In genomic region chr1:61091455-61091854, GRCh38 we compare ENCODE assay signal across 19 cellular contexts. TPM values are rescaled to one million over a fixed set of nuclear protein-coding genes. Genes with fewer than 3 reads are reported as not detected.
DNase-seq lines count a peak whose midpoint lies in the region; ATAC-seq and TF ChIP-seq lines count a peak whose summit lies in the region.
"Had no signal": no experiment of that assay in that cellular context is flagged by ENCODE, and none has a peak within 500 bp of the region (broad histone marks: within the 10 kb centered on the region; RNA-seq: fewer than 3 reads in every experiment).

No MANE protein-coding gene starts in this region.

- no peak for TF ChIP-seq CTCF in ascending aorta (IDR thresholded peaks at IDR 0.05)
- no peak for TF ChIP-seq CTCF in breast epithelium (IDR thresholded peaks at IDR 0.05)

- peak overlapping the region; percentile 94 for H3K4me2 ChIP-seq in skeletal muscle satellite cell (ENCODE audit: low read length)
- H3K4me2 ChIP-seq: hepatocyte had no signal

- H3K36me3 ChIP-seq in ascending aorta (peaks cover 0 to 6% of the 10 kb centered on the region in 2 donors), skeletal muscle satellite cell (ENCODE audit: insufficient read depth, low read length) (no peaks in the 10 kb centered on the region), breast epithelium (no peaks in the 10 kb centered on the region)

- H3K27ac ChIP-seq in ascending aorta = peak overlapping the region; percentile 95 to 98
- H3K27ac ChIP-seq in breast epithelium = no peak overlapping the region
- H3K27ac ChIP-seq: C4-2B, GM23248, hepatocyte had no signal

- TF ChIP-seq POLR2A in breast epithelium (IDR thresholded peaks at IDR 0.05) = no peak

- H3K4me1 ChIP-seq in ascending aorta (peaks cover 0 to 20% of the 10 kb centered on the region in 2 donors), skeletal muscle satellite cell (ENCODE audit: control insufficient read depth, insufficient read depth, low read length) (peaks cover 73% of the 10 kb centered on the region), breast epithelium (no peaks in the 10 kb centered on the region)

- H3K9me3 ChIP-seq in ascending aorta = no peaks in the 10 kb centered on the region
- no peaks in the 10 kb centered on the region for H3K9me3 ChIP-seq in skeletal muscle satellite cell (replicated peaks; ENCODE audit: low read length)
- no peaks in the 10 kb centered on the region for H3K9me3 ChIP-seq in breast epithelium

- H3K27me3 ChIP-seq in ascending aorta (no peaks in the 10 kb centered on the region), skeletal muscle satellite cell (ENCODE audit: control insufficient read depth, insufficient read depth, low read length) (no peaks in the 10 kb centered on the region), breast epithelium (no peaks in the 10 kb centered on the region)
- H3K27me3 ChIP-seq: hepatocyte had no signal

- peak; percentile 52 for DNase-seq in OCI-M1 (lab: John Stamatoyannopoulos, UW)
- DNase-seq in ascending aorta (ENCODE audit: low spot score in 2 of 2) = no peak
- DNase-seq in left kidney (ENCODE audit: low read depth, low spot score) = peak; percentile 29
- DNase-seq in breast epithelium (ENCODE audit: low spot score in 2 of 2) = no peak
- DNase-seq in NCI-H1436 treated with DMSO at 0.1 percent for 48 hours (lab: John Stamatoyannopoulos, UW) = no peak
- DNase-seq in NAMALWA (ENCODE audit: low spot score) = no peak
- DNase-seq: activated CD4-positive, alpha-beta memory T cell treated with anti-CD3 and anti-CD28 coated beads, Interleukin-2, amount 10 ng/mL, durations not matched to agents 7 days and 5 days; activated gamma-delta T cell treated with Interleukin-2 at 50 U/mL for 16 hours; dermis blood vessel endothelial cell; GM23248; immature natural killer cell; NCI-H1105 treated with DMSO at 0.1 percent for 48 hours; RPMI8226; stimulated activated CD8-positive, alpha-beta memory T cell treated with anti-CD3 and anti-CD28 coated beads, Interleukin-4, amount 100 ng/mL, for 48 hours had no signal

- H3K9ac ChIP-seq in skeletal muscle satellite cell (ENCODE audit: low read depth, low read length) = no peak overlapping the region
- H3K9ac ChIP-seq: GM23248 had no signal

- H3K4me3 ChIP-seq in ascending aorta (peak overlapping the region; percentile 27 to 95), skeletal muscle satellite cell (ENCODE audit: low read length) (no peak overlapping the region), breast epithelium (no peak overlapping the region)
- H3K4me3 ChIP-seq: GM23248, hepatocyte, lung had no signal

- ATAC-seq in GM18907 (IDR thresholded peaks at IDR 0.05; ENCODE audit: unreplicated experiment) = no peak

- intact Hi-C loops in ascending aorta (cut with DNase I) (loop anchor here (5.0 kb wide), 1 partner anchor 551 kb away; no protein-coding TSS in a partner anchor), breast epithelium (cut with DNase I; ENCODE audit: low total_unique reads) (no loop called here)

RNA-seq across cellular contexts. Expression of gene NFIA, which starts 9.1 kb away (rescaled TPM):
- total RNA-seq in ascending aorta = 52.0 TPM
- 14.2 and 15.1 TPM in 2 replicates for total RNA-seq in skeletal muscle satellite cell (2012; rRNA removed)
- 10 to 100 TPM; 54.9 to 87.5 (median 79.6) TPM for total RNA-seq in breast epithelium

Comparison
In these comparisons a context has a peak if more than half of its experiments do, and no peak if none do; other contexts are left out.
1. DNase-seq: peak in OCI-M1 (single experiment) and left kidney (single experiment); none in ascending aorta (0 of 2), breast epithelium (0 of 2), NCI-H1436 treated with DMSO at 0.1 percent for 48 hours (single experiment) and NAMALWA (single experiment).
2. H3K27ac ChIP-seq: peak in ascending aorta (2 of 2); none in breast epithelium (0 of 2).
3. H3K4me3 ChIP-seq: peak in ascending aorta (2 of 2); none in skeletal muscle satellite cell (single experiment) and breast epithelium (0 of 3).